ENCODE assay signal across 19 cellular contexts in the genomic region with DNA sequence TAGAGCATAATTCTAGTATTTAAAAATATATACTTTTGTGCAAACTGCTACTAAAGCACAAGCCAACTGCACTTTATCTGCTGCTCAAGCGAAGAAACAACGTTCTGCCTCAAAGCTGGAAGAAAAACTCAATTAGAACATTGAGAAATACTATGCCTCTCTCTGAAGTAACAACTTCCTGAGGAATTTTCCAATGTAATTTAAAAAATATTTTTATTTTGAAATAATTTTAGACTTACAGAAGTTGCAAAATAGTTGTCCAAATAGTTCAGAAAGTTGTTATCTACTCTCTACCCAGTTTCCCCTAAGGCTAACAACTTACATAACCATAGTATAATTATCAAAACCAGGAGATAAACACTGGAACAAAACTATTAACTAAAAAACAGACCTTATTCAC. TPM values are rescaled to one million over a fixed set of nuclear protein-coding genes. Genes with fewer than 3 reads are reported as not detected.
DNase-seq lines count a peak whose midpoint lies in the region; TF ChIP-seq lines count a peak whose summit lies in the region.
"Had no signal": no experiment of that assay in that cellular context is flagged by ENCODE, and none has a peak within 500 bp of the region (broad histone marks: within the 10 kb centered on the region; RNA-seq: fewer than 3 reads in every experiment).

No MANE protein-coding gene starts in this region.

- H3K9ac ChIP-seq in mammary epithelial cell (ENCODE audit: insufficient read depth, low read length) = no peak overlapping the region

- intact Hi-C loops in MCF 10A (cut with micrococcal nuclease) = no loop called here
- intact Hi-C loops in mammary epithelial cell (cut with micrococcal nuclease) = no loop called here
- intact Hi-C loops in prostate gland (cut with DNase I) = no loop called here
- intact Hi-C loops in esophagus muscularis mucosa (cut with DNase I) = no loop called here

- H3K9me3 ChIP-seq in mammary epithelial cell (replicated peaks; ENCODE audit: insufficient read depth, low read length) (no peaks in the 10 kb centered on the region), prostate gland (no peaks in the 10 kb centered on the region), esophagus muscularis mucosa (no peaks in the 10 kb centered on the region)
- H3K9me3 ChIP-seq: esophagus squamous epithelium had no signal

- DNase-seq in MCF 10A (ENCODE audit: unreplicated experiment) (peak; percentile 53), mammary epithelial cell (no peak), NOMO-1 treated with DMSO at 0.1 percent for 48 hours (lab: John Stamatoyannopoulos, UW; ENCODE audit: unreplicated experiment) (peak; percentile 35), fibroblast of villous mesenchyme (ENCODE audit: low read depth) (peak; percentile 70), type B pancreatic cell (ENCODE audit: extremely low spot score, unreplicated experiment) (no peak), chondrocyte (ENCODE audit: low spot score) (no peak), prostate gland (ENCODE audit: low spot score) (no peak), esophagus muscularis mucosa (ENCODE audit: extremely low spot score) (no peak)
- DNase-seq: ACHN; activated T-cell treated with anti-CD3 and anti-CD28 coated beads, Interleukin-2, amount 50 U/mL, for 1 hour; esophagus squamous epithelium; NCI-H1092 treated with DMSO at 0.1 percent for 48 hours; NCI-H2081 treated with DMSO at 0.1 percent for 48 hours; NCI-H524; PC-3 had no signal

- no peak for TF ChIP-seq EP300 in esophagus muscularis mucosa (IDR thresholded peaks at IDR 0.05)

- H3K36me3 Mint-ChIP-seq in MCF 10A (ENCODE audit: insufficient read depth, unreplicated experiment) (no peaks in the 10 kb centered on the region), type B pancreatic cell (no peaks in the 10 kb centered on the region), chondrocyte (ENCODE audit: low read depth) (no peaks in the 10 kb centered on the region)
- H3K36me3 Mint-ChIP-seq: activated naive CD4-positive, alpha-beta T cell treated with anti-CD3 and anti-CD28 coated beads, Interleukin-2, amount 50 U/mL, for 72 hours; mesothelial cell of epicardium had no signal

- WGBS in mammary epithelial cell (ENCODE audit: low coverage, missing lambda C conversion rate) = 79% methylated on average over 2 of the region's 2 CpGs
- WGBS in prostate gland = 73% methylated on average over 2 of the region's 2 CpGs
- 74% methylated on average over 2 of the region's 2 CpGs for WGBS in esophagus muscularis mucosa

- no peak overlapping the region for H2AFZ ChIP-seq in mammary epithelial cell (ENCODE audit: low read depth, low read length)

- no peak overlapping the region for H3K4me3 ChIP-seq in mammary epithelial cell (replicated peaks in 1 of 3; ENCODE audit: insufficient read depth in 1 of 3, low read depth in 2 of 3, low read length in 3 of 3)
- H3K4me3 ChIP-seq in fibroblast of villous mesenchyme (ENCODE audit: low read depth, low read length) = no peak overlapping the region
- no peak overlapping the region for H3K4me3 ChIP-seq in prostate gland
- no peak overlapping the region for H3K4me3 ChIP-seq in esophagus muscularis mucosa
- H3K4me3 ChIP-seq: esophagus squamous epithelium, K562 had no signal

- CTCF ChIA-PET in MCF 10A (lab: Yijun Ruan, JAX) (no interaction called here), mammary epithelial cell (lab: Charles Lee; ENCODE audit: low non-redundant PET) (no interaction called here)

- H3K27me3 Mint-ChIP-seq in MCF 10A (ENCODE audit: insufficient read depth, unreplicated experiment) (no peaks in the 10 kb centered on the region), type B pancreatic cell (no peaks in the 10 kb centered on the region), chondrocyte (ENCODE audit: low read depth) (no peaks in the 10 kb centered on the region)
- H3K27me3 Mint-ChIP-seq: stimulated activated naive CD8-positive, alpha-beta T cell treated with anti-CD3 and anti-CD28 coated beads, Interleukin-15, Interleukin-2, amounts not matched to agents 100 ng/mL and 50 ng/mL, for 24 hours had no signal

- H3K27me3 ChIP-seq in mammary epithelial cell (ENCODE audit: insufficient read depth, low read length) (no peaks in the 10 kb centered on the region), prostate gland (replicated peaks; ENCODE audit: insufficient read depth) (no peaks in the 10 kb centered on the region), esophagus muscularis mucosa (no peaks in the 10 kb centered on the region)
- H3K27me3 ChIP-seq: esophagus squamous epithelium had no signal

- H3K9me3 Mint-ChIP-seq in MCF 10A (ENCODE audit: unreplicated experiment) (no peaks in the 10 kb centered on the region), type B pancreatic cell (no peaks in the 10 kb centered on the region), chondrocyte (ENCODE audit: low read depth) (no peaks in the 10 kb centered on the region)
- H3K9me3 Mint-ChIP-seq: activated naive CD4-positive, alpha-beta T cell treated with anti-CD3 and anti-CD28 coated beads, Interleukin-2, amount 50 U/mL, for 72 hours; mesothelial cell of epicardium; stimulated activated naive CD8-positive, alpha-beta T cell treated with anti-CD3 and anti-CD28 coated beads, Interleukin-15, Interleukin-2, amounts not matched to agents 100 ng/mL and 50 ng/mL, for 24 hours had no signal

- BruUV-seq in MCF 10A (replicated peaks; lab: Mats Ljungman, UMichigan) (no TSS peak), mammary epithelial cell (replicated peaks; lab: Mats Ljungman, UMichigan) (no TSS peak)

- no peaks in the 10 kb centered on the region for H4K20me1 ChIP-seq in mammary epithelial cell (ENCODE audit: insufficient read depth, low read length)

- no peak for TF ChIP-seq CTCF in MCF 10A (IDR thresholded peaks at IDR 0.05; ENCODE audit: unreplicated experiment)
- no peak for TF ChIP-seq CTCF in mammary epithelial cell (conservative IDR thresholded peaks at IDR 0.05 in 1 of 2, IDR thresholded peaks at IDR 0.05 in 1 of 2; ENCODE audit: extremely low read depth in 1 of 2, insufficient read depth in 1 of 2, low read depth in 1 of 2, low read length in 2 of 2)
- TF ChIP-seq CTCF in fibroblast of villous mesenchyme (IDR thresholded peaks at IDR 0.05; ENCODE audit: insufficient read depth, low read depth, low read length) = no peak
- no peak for TF ChIP-seq CTCF in type B pancreatic cell (conservative IDR thresholded peaks at IDR 0.05)
- TF ChIP-seq CTCF in chondrocyte (IDR thresholded peaks at IDR 0.05) = no peak
- TF ChIP-seq CTCF in prostate gland (IDR thresholded peaks at IDR 0.05) = no peak
- TF ChIP-seq CTCF in esophagus muscularis mucosa (IDR thresholded peaks at IDR 0.05) = no peak

- TF ChIP-seq POLR2A in prostate gland (IDR thresholded peaks at IDR 0.05) (no peak), esophagus muscularis mucosa (IDR thresholded peaks at IDR 0.05; ENCODE audit: low read depth) (no peak)

- no peaks in the 10 kb centered on the region for H3K79me2 ChIP-seq in mammary epithelial cell (ENCODE audit: insufficient read depth, low read length)

- peaks cover 19% of the 10 kb centered on the region for H3K4me1 Mint-ChIP-seq in MCF 10A (ENCODE audit: insufficient read depth, unreplicated experiment)
- H3K4me1 Mint-ChIP-seq in type B pancreatic cell (ENCODE audit: unreplicated experiment) = peaks cover 29% of the 10 kb centered on the region
- H3K4me1 Mint-ChIP-seq in chondrocyte (ENCODE audit: low read depth) = peaks cover 19% of the 10 kb centered on the region

- H3K36me3 ChIP-seq in mammary epithelial cell (ENCODE audit: insufficient read depth, low read length) (no peaks in the 10 kb centered on the region), prostate gland (no peaks in the 10 kb centered on the region), esophagus muscularis mucosa (no peaks in the 10 kb centered on the region)
- H3K36me3 ChIP-seq: esophagus squamous epithelium had no signal

- H3K27ac ChIP-seq in mammary epithelial cell (ENCODE audit: insufficient read depth, low read depth, low read length) (no peak overlapping the region), prostate gland (no peak overlapping the region), esophagus muscularis mucosa (replicated peaks in 1 of 4) (no peak overlapping the region)

- H3K4me1 ChIP-seq in mammary epithelial cell (ENCODE audit: insufficient read depth, low read length) (peaks cover 21% of the 10 kb centered on the region), prostate gland (replicated peaks) (peaks cover 5% of the 10 kb centered on the region), esophagus muscularis mucosa (peaks cover 1 to 8% (median 7%) of the 10 kb centered on the region in 4 donors)

- POLR2A ChIA-PET in MCF 10A (lab: Yijun Ruan, JAX) = interaction anchor here (0.8 to 2.7 kb wide), 3 partner anchors 10 to 34 kb away, joined by 3 to 20 read pairs (median 9); a partner anchor contains a TSS

- in situ Hi-C loops in mammary epithelial cell (cut with MboI; ENCODE audit: low sequenced_read_pairs in 2 of 2) = no loop called here

- dilution Hi-C loops in mammary epithelial cell (cut with HindIII; ENCODE audit: low sequenced_read_pairs) = no loop called here

- no peak overlapping the region for H3K4me2 ChIP-seq in mammary epithelial cell (ENCODE audit: insufficient read depth, low read depth, low read length)

- peak overlapping the region; percentile 41 for H3K27ac Mint-ChIP-seq in MCF 10A (ENCODE audit: low read depth, unreplicated experiment)
- peak overlapping the region; percentile 69 for H3K27ac Mint-ChIP-seq in type B pancreatic cell
- no peak overlapping the region for H3K27ac Mint-ChIP-seq in chondrocyte (ENCODE audit: unreplicated experiment)
- H3K27ac Mint-ChIP-seq: activated naive CD4-positive, alpha-beta T cell treated with anti-CD3 and anti-CD28 coated beads, Interleukin-2, amount 50 U/mL, for 72 hours; stimulated activated naive CD8-positive, alpha-beta T cell treated with anti-CD3 and anti-CD28 coated beads, Interleukin-15, Interleukin-2, amounts not matched to agents 100 ng/mL and 50 ng/mL, for 24 hours had no signal

- H3K4me3 Mint-ChIP-seq in MCF 10A (ENCODE audit: unreplicated experiment) = no peak overlapping the region
- H3K4me3 Mint-ChIP-seq in type B pancreatic cell = no peak overlapping the region
- H3K4me3 Mint-ChIP-seq in chondrocyte (ENCODE audit: unreplicated experiment) = no peak overlapping the region
- H3K4me3 Mint-ChIP-seq: mesothelial cell of epicardium; stimulated activated naive CD8-positive, alpha-beta T cell treated with anti-CD3 and anti-CD28 coated beads, Interleukin-15, Interleukin-2, amounts not matched to agents 100 ng/mL and 50 ng/mL, for 24 hours had no signal

RNA-seq across cellular contexts. Expression of a gene that starts 12.3 kb away (rescaled TPM):
- total RNA-seq in MCF 10A (2022) = 34.7 and 37.4 TPM in 2 replicates
- total RNA-seq in mammary epithelial cell = 10 to 100 TPM; 23.3 to 27.5 TPM
- 4.2 TPM for polyA plus RNA-seq in mammary epithelial cell
- polyA minus RNA-seq in mammary epithelial cell = 2.3 TPM
- total RNA-seq in fibroblast of villous mesenchyme = 29.3 and 31.5 TPM in 2 replicates
- total RNA-seq in type B pancreatic cell (ENCODE audit: low replicate concordance) = 29.0 and 44.2 TPM in 2 replicates
- 29.0 to 30.1 TPM (median 29.2 TPM) in 3 replicates for total RNA-seq in chondrocyte
- 10 to 100 TPM; 43.9 to 51.9 TPM for total RNA-seq in prostate gland
- 10 to 100 TPM; 19.9 to 28.0 (median 23.1) TPM for total RNA-seq in esophagus muscularis mucosa

RNA-seq across cellular contexts. Expression of a gene that starts 32.5 kb away (rescaled TPM):
- 179 and 194 TPM in 2 replicates for total RNA-seq in MCF 10A (2022)
- total RNA-seq in mammary epithelial cell = 100 to 1,000 TPM in 1 of 2 donors, 10 to 100 TPM in 1; 31.3 to 136 TPM
- 37.9 TPM for polyA plus RNA-seq in mammary epithelial cell
- polyA minus RNA-seq in mammary epithelial cell = 122 TPM
- total RNA-seq in fibroblast of villous mesenchyme = 24.5 and 35.8 TPM in 2 replicates
- total RNA-seq in type B pancreatic cell (ENCODE audit: low replicate concordance) = 48.8 and 100 TPM in 2 replicates
- total RNA-seq in chondrocyte = 51.2 to 54.8 TPM (median 52.2 TPM) in 3 replicates
- total RNA-seq in prostate gland = 10 to 100 TPM; 33.3 to 50.3 TPM
- 10 to 100 TPM; 30.7 to 43.9 (median 40.8) TPM for total RNA-seq in esophagus muscularis mucosa

Comparison
In these comparisons a context has a peak if more than half of its experiments do, and no peak if none do; other contexts are left out.
1. DNase-seq: peak in MCF 10A (single experiment), NOMO-1 treated with DMSO at 0.1 percent for 48 hours (single experiment) and fibroblast of villous mesenchyme (single experiment); none in mammary epithelial cell (single experiment), type B pancreatic cell (single experiment), chondrocyte (single experiment), prostate gland (single experiment) and esophagus muscularis mucosa (single experiment).